18 cellular contexts compared by ENCODE assay signal in genomic region chr21:45599146-45599581, GRCh38. TPM values are rescaled to one million over a fixed set of nuclear protein-coding genes. Genes with fewer than 3 reads are reported as not detected.
"Had no signal": no experiment of that assay in that cellular context is flagged by ENCODE, and none has a peak within 500 bp of the region (broad histone marks: within the 10 kb centered on the region; RNA-seq: fewer than 3 reads in every experiment).

No MANE protein-coding gene starts in this region.

- H3K27me3 ChIP-seq: ascending aorta, brain microvascular endothelial cell, foreskin keratinocyte, upper lobe of left lung had no signal

- FAIRE-seq: colon had no signal

- DNase-seq: activated CD4-positive, alpha-beta T cell treated with anti-CD3 and anti-CD28 coated beads for 1 hour; activated CD4-positive, alpha-beta T cell treated with anti-CD3 and anti-CD28 coated beads, Interleukin-2, amount 50 U/mL, for 1 hour; activated CD8-positive, alpha-beta T cell treated with anti-CD3 and anti-CD28 coated beads, Interleukin-2, amount 10 ng/mL, durations not matched to agents 7 days and 5 days; activated naive CD4-positive, alpha-beta T cell treated with anti-CD3 and anti-CD28 coated beads, Interleukin-2, amount 10 ng/mL, durations not matched to agents 7 days and 5 days; brain microvascular endothelial cell; central memory CD4-positive, alpha-beta T cell; effector memory CD4-positive, alpha-beta T cell; foreskin keratinocyte; immature natural killer cell; left ventricle myocardium inferior; stimulated activated CD4-positive, alpha-beta T cell treated with anti-CD3 and anti-CD28 coated beads, Interleukin-4, amount 100 ng/mL, for 24 hours; stimulated activated naive CD4-positive, alpha-beta T cell treated with Interleukin-2 at 50 U/mL for 16 hours; upper lobe of left lung had no signal

- H3K27ac ChIP-seq: ascending aorta, brain microvascular endothelial cell, foreskin keratinocyte, left ventricle myocardium inferior, upper lobe of left lung had no signal

- H3K4me1 Mint-ChIP-seq: immature natural killer cell, nephron had no signal

- H3K27ac Mint-ChIP-seq: activated CD8-positive, alpha-beta T cell treated with anti-CD3 and anti-CD28 coated beads, Interleukin-2, amount 10 ng/mL, durations not matched to agents 7 days and 5 days; activated naive CD4-positive, alpha-beta T cell treated with anti-CD3 and anti-CD28 coated beads, Interleukin-2, amount 10 ng/mL, durations not matched to agents 7 days and 5 days; immature natural killer cell; nephron had no signal

- H3K4me3 ChIP-seq: ascending aorta, left ventricle myocardium inferior, upper lobe of left lung had no signal

- ATAC-seq: activated CD8-positive, alpha-beta T cell treated with anti-CD3 and anti-CD28 coated beads, Interleukin-2, amount 10 ng/mL, durations not matched to agents 7 days and 5 days; activated T-cell treated with anti-CD3 and anti-CD28 coated beads, Interleukin-2, amount 50 U/mL, for 4 hours; foreskin keratinocyte; SK-N-SH treated with all-trans-retinoic acid at 6 μM for 48 hours had no signal

- H3K4me3 Mint-ChIP-seq: activated CD8-positive, alpha-beta T cell treated with anti-CD3 and anti-CD28 coated beads, Interleukin-2, amount 10 ng/mL, durations not matched to agents 7 days and 5 days; activated naive CD4-positive, alpha-beta T cell treated with anti-CD3 and anti-CD28 coated beads, Interleukin-2, amount 10 ng/mL, durations not matched to agents 7 days and 5 days; activated T-cell treated with anti-CD3 and anti-CD28 coated beads, Interleukin-2, amount 50 U/mL, for 4 hours; immature natural killer cell; nephron had no signal

- H3K36me3 ChIP-seq: ascending aorta, brain microvascular endothelial cell, left ventricle myocardium inferior, upper lobe of left lung had no signal

- H3K4me1 ChIP-seq: ascending aorta, foreskin keratinocyte, left ventricle myocardium inferior had no signal

RNA-seq across cellular contexts. Expression of gene PCBP3, which starts 44.4 kb away (rescaled TPM):
- total RNA-seq: ascending aorta had no signal
